ENCODE assay signal across 1 cellular context in the genomic region with DNA sequence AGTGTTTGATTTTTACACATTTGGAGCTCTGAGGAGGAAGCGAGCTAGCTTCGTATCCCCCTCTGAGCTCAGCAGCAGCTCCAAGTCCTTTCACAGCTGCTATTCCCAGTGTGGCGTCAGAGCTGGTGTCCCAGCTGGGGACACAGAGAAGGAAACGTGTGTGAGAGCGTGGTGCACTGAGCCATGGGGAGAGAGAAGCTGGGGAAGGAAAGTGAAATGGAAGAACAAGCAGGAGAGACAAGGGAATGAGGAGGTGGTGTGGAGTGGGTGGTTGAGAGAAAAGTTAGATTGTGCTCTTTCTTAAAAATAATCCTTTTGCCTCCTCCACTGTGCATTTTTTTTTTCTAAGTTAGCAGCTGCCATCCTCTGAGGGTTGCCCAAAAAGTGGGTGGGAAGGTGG.
TF ChIP-seq lines count a peak whose summit lies in the region.

No MANE protein-coding gene starts in this region.

TF ChIP-seq in IMR-90, 13 proteins besides CTCF, POLR2A, EP300 and RAD21:
- TF ChIP-seq RFX5 (IDR thresholded peaks at IDR 0.05; ENCODE audit: low read depth, low read length), result no peak
- TF ChIP-seq RCOR1 (IDR thresholded peaks at IDR 0.05; ENCODE audit: insufficient replicate concordance, low read length), result no peak
- no peak for TF ChIP-seq NFE2L2 (IDR thresholded peaks at IDR 0.05; ENCODE audit: low read depth, low read length)
- no peak for TF ChIP-seq ELK1 (IDR thresholded peaks at IDR 0.05; ENCODE audit: borderline replicate concordance, low read depth, low read length)
- TF ChIP-seq CHD1 (IDR thresholded peaks at IDR 0.05; ENCODE audit: low read depth, low read length), result no peak
- TF ChIP-seq BHLHE40 (IDR thresholded peaks at IDR 0.05; ENCODE audit: low read depth, low read length), result no peak
- TF ChIP-seq SMC3 (IDR thresholded peaks at IDR 0.05; ENCODE audit: low read depth, low read length), result no peak
- TF ChIP-seq MAZ (IDR thresholded peaks at IDR 0.05; ENCODE audit: borderline replicate concordance, low read depth, low read length), result no peak
- no peak for TF ChIP-seq CEBPB (IDR thresholded peaks at IDR 0.05; ENCODE audit: low read depth, low read length)
- no peak for TF ChIP-seq FOS (IDR thresholded peaks at IDR 0.05; ENCODE audit: low read depth, low read length)
